8 cellular contexts compared by ENCODE assay signal in the genomic region with DNA sequence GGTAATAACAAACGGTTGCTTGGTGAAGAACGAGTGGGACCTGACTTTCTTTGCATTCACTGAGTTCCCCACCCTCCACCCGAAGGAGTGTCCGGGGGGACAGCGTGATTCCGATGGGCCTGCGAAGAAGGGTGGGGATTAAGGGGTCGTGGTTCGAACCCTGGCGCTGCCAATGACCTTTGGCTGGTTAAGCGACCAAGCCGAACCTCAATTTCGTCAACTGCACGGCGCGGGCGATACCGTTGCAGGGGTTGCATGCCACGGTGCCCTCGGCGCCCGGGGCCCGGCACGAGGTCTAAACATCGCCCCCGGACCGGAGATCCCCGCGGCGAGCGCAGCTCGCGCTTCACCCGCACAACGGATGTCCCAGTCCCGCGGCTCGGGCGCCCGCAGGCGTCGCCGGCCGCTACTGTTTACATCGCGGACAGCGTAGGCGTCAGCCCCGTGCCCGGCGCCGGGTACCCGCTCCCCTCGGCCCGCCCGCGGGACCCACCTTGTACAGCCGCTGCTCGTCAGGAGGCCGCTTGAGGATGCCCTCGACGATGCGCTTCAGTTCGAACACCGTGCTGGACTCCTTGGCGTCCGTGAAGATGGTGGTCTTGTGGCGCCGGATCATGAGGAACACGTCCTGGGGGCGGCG. TPM values are rescaled to one million over a fixed set of nuclear protein-coding genes. Genes with fewer than 3 reads are reported as not detected.
DNase-seq lines count a peak whose midpoint lies in the region; ATAC-seq and TF ChIP-seq lines count a peak whose summit lies in the region.

No MANE protein-coding gene starts in this region.

- peak overlapping the region; percentile 89 to 99 (median 95) for H3K27ac Mint-ChIP-seq in CD4-positive, CD25-positive, alpha-beta regulatory T cell

- TF ChIP-seq POLR2A in sigmoid colon (IDR thresholded peaks at IDR 0.05), result no peak

- peaks cover 0 to 60% (median 25%) of the 10 kb centered on the region in 4 donors for H3K4me1 Mint-ChIP-seq in CD4-positive, CD25-positive, alpha-beta regulatory T cell

- H3K27me3 ChIP-seq in CD4-positive, CD25-positive, alpha-beta regulatory T cell (ENCODE audit: control insufficient read depth, insufficient read depth, low read length), result no peaks in the 10 kb centered on the region
- H3K27me3 ChIP-seq in left ventricle myocardium inferior (ENCODE audit: low read depth) (no peaks in the 10 kb centered on the region), sigmoid colon (no peaks in the 10 kb centered on the region)

- peak; percentile 23 to 35 for ATAC-seq in CD4-positive, CD25-positive, alpha-beta regulatory T cell (ENCODE audit: low read depth in 2 of 2)
- ATAC-seq in GM19397 (IDR thresholded peaks at IDR 0.05; ENCODE audit: unreplicated experiment) (peak; percentile 32), HG03520 (IDR thresholded peaks at IDR 0.05; ENCODE audit: unreplicated experiment) (peak; percentile 25)

- intact Hi-C loops in left ventricle myocardium inferior (cut with micrococcal nuclease), result no loop called here
- intact Hi-C loops in sigmoid colon (cut with DNase I), result loop anchor here (1.0 to 10.0 kb wide), 4 partner anchors 23 to 378 kb away; a partner anchor contains a TSS

- H3K9me3 Mint-ChIP-seq in CD4-positive, CD25-positive, alpha-beta regulatory T cell, result no peaks in the 10 kb centered on the region

- H3K36me3 Mint-ChIP-seq in CD4-positive, CD25-positive, alpha-beta regulatory T cell, result peaks cover 12% of the 10 kb centered on the region

- TF ChIP-seq EP300 in sigmoid colon (IDR thresholded peaks at IDR 0.05), result no peak

- no peak for TF ChIP-seq CTCF in left ventricle myocardium inferior (IDR thresholded peaks at IDR 0.05; ENCODE audit: borderline replicate concordance)
- no peak for TF ChIP-seq CTCF in sigmoid colon (IDR thresholded peaks at IDR 0.05)

- H3K27me3 Mint-ChIP-seq in CD4-positive, CD25-positive, alpha-beta regulatory T cell, result no peaks in the 10 kb centered on the region

- peak overlapping the region; percentile 78 for H3K4me3 ChIP-seq in CD4-positive, CD25-positive, alpha-beta regulatory T cell (ENCODE audit: low read depth, low read length)
- H3K4me3 ChIP-seq in left ventricle myocardium inferior, result peak overlapping the region; percentile 100
- H3K4me3 ChIP-seq in sigmoid colon, result peak overlapping the region; percentile 68 to 94 (median 88)

- H3K4me1 ChIP-seq in CD4-positive, CD25-positive, alpha-beta regulatory T cell (ENCODE audit: control insufficient read depth, insufficient read depth, low read length, poor library complexity, severe bottlenecking), result peaks cover 33% of the 10 kb centered on the region
- peaks cover 54% of the 10 kb centered on the region for H3K4me1 ChIP-seq in left ventricle myocardium inferior
- peaks cover 4 to 33% (median 26%) of the 10 kb centered on the region in 4 donors for H3K4me1 ChIP-seq in sigmoid colon

- H3K4me3 Mint-ChIP-seq in CD4-positive, CD25-positive, alpha-beta regulatory T cell, result peak overlapping the region; percentile 93 to 100 (median 94)

- peaks cover 25% of the 10 kb centered on the region for H3K36me3 ChIP-seq in CD4-positive, CD25-positive, alpha-beta regulatory T cell (ENCODE audit: control insufficient read depth, insufficient read depth, low read length)
- H3K36me3 ChIP-seq in left ventricle myocardium inferior (peaks cover 36% of the 10 kb centered on the region), sigmoid colon (peaks cover 5 to 39% (median 18%) of the 10 kb centered on the region in 4 donors)

- H3K27ac ChIP-seq in CD4-positive, CD25-positive, alpha-beta regulatory T cell (ENCODE audit: insufficient read depth, low read length, poor library complexity, severe bottlenecking), result peak overlapping the region; percentile 68
- H3K27ac ChIP-seq in left ventricle myocardium inferior (replicated peaks), result peak overlapping the region; percentile 100
- peak overlapping the region; percentile 93 to 100 (median 98) for H3K27ac ChIP-seq in sigmoid colon

- 0% methylated on average over 72 of the region's 72 CpGs for WGBS in sigmoid colon, 2 donors

- no peaks in the 10 kb centered on the region for H3K9me3 ChIP-seq in CD4-positive, CD25-positive, alpha-beta regulatory T cell (ENCODE audit: control insufficient read depth in 2 of 2, low read length in 2 of 2)
- no peaks in the 10 kb centered on the region for H3K9me3 ChIP-seq in left ventricle myocardium inferior (replicated peaks)
- no peaks in the 10 kb centered on the region for H3K9me3 ChIP-seq in sigmoid colon

- peak in 1 of 3 donors; percentile 51 for DNase-seq in CD4-positive, CD25-positive, alpha-beta regulatory T cell
- peak; percentile 46 for DNase-seq in activated naive CD4-positive, alpha-beta T cell treated with Interleukin-2 at 50 U/mL for 16 hours
- DNase-seq in left ventricle myocardium inferior (no peak), sigmoid colon (peak; percentile 72), pons (ENCODE audit: low spot score) (no peak), DMS114 treated with DMSO at 0.1 percent for 48 hours (lab: John Stamatoyannopoulos, UW; ENCODE audit: unreplicated experiment) (no peak)

RNA-seq across cellular contexts. Expression of a gene that starts 0.5 kb away (rescaled TPM):
- 96.5 TPM for total RNA-seq in CD4-positive, CD25-positive, alpha-beta regulatory T cell
- polyA plus RNA-seq in CD4-positive, CD25-positive, alpha-beta regulatory T cell, result 100 to 1,000 TPM; 250 to 359 (median 297) TPM
- total RNA-seq in left ventricle myocardium inferior (304 TPM), sigmoid colon (1,000 to 10,000 TPM in 1 of 4 donors, 100 to 1,000 TPM in 3; 329 to 1,166 (median 508) TPM)
- polyA plus RNA-seq in sigmoid colon, result 100 to 1,000 TPM; 454 to 984 (median 463) TPM

RNA-seq across cellular contexts. Expression of a gene that starts 10.7 kb away (rescaled TPM):
- not detected for total RNA-seq in CD4-positive, CD25-positive, alpha-beta regulatory T cell
- not detected for polyA plus RNA-seq in CD4-positive, CD25-positive, alpha-beta regulatory T cell
- total RNA-seq in left ventricle myocardium inferior, result not detected
- total RNA-seq in sigmoid colon, result not detected
- polyA plus RNA-seq in sigmoid colon, result not detected

RNA-seq across cellular contexts. Expression of a gene that starts 21.6 kb away (rescaled TPM):
- total RNA-seq in CD4-positive, CD25-positive, alpha-beta regulatory T cell, result not detected
- polyA plus RNA-seq in CD4-positive, CD25-positive, alpha-beta regulatory T cell, result not detected
- total RNA-seq in left ventricle myocardium inferior, result not detected
- total RNA-seq in sigmoid colon, result not detected
- not detected for polyA plus RNA-seq in sigmoid colon

RNA-seq across cellular contexts. Expression of a gene that starts 24.2 kb away (rescaled TPM):
- total RNA-seq in CD4-positive, CD25-positive, alpha-beta regulatory T cell, result 1,344 TPM
- 10 to 100 TPM; 29.8 to 40.2 (median 36.4) TPM for polyA plus RNA-seq in CD4-positive, CD25-positive, alpha-beta regulatory T cell
- total RNA-seq in left ventricle myocardium inferior (251 TPM), sigmoid colon (100 to 1,000 TPM; 181 to 826 (median 219) TPM)
- polyA plus RNA-seq in sigmoid colon, result 100 to 1,000 TPM in 1 of 3 donors, 10 to 100 TPM in 2; 66.1 to 725 (median 73.8) TPM

RNA-seq across cellular contexts. Expression of a gene that starts 40.4 kb away (rescaled TPM):
- total RNA-seq in CD4-positive, CD25-positive, alpha-beta regulatory T cell, result not detected
- polyA plus RNA-seq in CD4-positive, CD25-positive, alpha-beta regulatory T cell, result 1 to 10 TPM in 3 of 4 donors, under 1 TPM in 1; 0.43 to 8.4 (median 4.1) TPM
- total RNA-seq in left ventricle myocardium inferior, result not detected
- total RNA-seq in sigmoid colon, result not detected
- polyA plus RNA-seq in sigmoid colon, result under 1 TPM in 1 of 3 donors, not detected in 2; 0.58 TPM

Comparison
In these comparisons a context has a peak if more than half of its experiments do, and no peak if none do; other contexts are left out.
1. DNase-seq: peak in activated naive CD4-positive, alpha-beta T cell treated with Interleukin-2 at 50 U/mL for 16 hours (single experiment) and sigmoid colon (single experiment); none in left ventricle myocardium inferior (single experiment), pons (single experiment) and DMS114 treated with DMSO at 0.1 percent for 48 hours (single experiment).
2. Peak in every context shown above with its lines, with median percentiles within 50 percentile points of each other: ATAC-seq, H3K27ac ChIP-seq and H3K4me3 ChIP-seq.